8 cellular contexts compared by ENCODE assay signal in the genomic region with DNA sequence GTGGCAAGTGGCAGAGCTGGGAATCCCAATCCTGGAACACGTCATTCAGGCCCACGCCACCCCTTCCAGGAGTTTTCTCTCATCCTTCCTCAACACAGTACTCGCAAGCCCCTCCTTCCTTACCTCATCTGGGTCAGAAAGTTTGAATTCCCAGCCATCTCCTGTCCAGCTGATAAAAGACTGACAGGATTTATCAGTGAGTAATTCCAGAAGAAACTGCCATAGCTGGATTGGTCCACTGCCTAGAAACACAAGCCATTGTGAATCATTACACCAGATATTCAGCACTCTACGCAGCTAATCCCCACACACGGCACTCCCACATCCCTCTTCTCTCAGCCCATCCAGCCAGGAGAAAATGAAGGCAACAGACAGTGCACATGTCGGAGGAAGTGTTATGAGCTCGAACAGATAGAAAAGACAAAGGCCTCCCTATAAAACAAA.
DNase-seq lines count a peak whose midpoint lies in the region; ATAC-seq and TF ChIP-seq lines count a peak whose summit lies in the region.

No MANE protein-coding gene starts in this region.

- no peak overlapping the region for H3K4me2 ChIP-seq in DND-41 (ENCODE audit: insufficient read depth, low read length)

- peaks cover 34% of the 10 kb centered on the region for H3K79me2 ChIP-seq in DND-41 (ENCODE audit: insufficient read depth, low read length)

- no peak for TF ChIP-seq EP300 in sigmoid colon (IDR thresholded peaks at IDR 0.05)

- POLR2A ChIA-PET in activated CD8-positive, alpha-beta T cell treated with anti-CD3 and anti-CD28 coated beads, Interleukin-2, amount 10 ng/mL, durations not matched to agents 7 days and 5 days (lab: Charles Lee) = interaction anchor here (1.0 to 1.1 kb wide), 3 partner anchors 15 to 173 kb away, joined by 3 to 5 read pairs (median 3); no protein-coding TSS in a partner anchor

- CTCF ChIA-PET in activated CD8-positive, alpha-beta T cell treated with anti-CD3 and anti-CD28 coated beads, Interleukin-2, amount 10 ng/mL, durations not matched to agents 7 days and 5 days (lab: Charles Lee) = interaction anchor here (0.9 to 4.0 kb wide), 6 partner anchors 139 to 173 kb away, joined by 3 to 38 read pairs (median 6); no protein-coding TSS in a partner anchor

- DNase-seq in DND-41 = no peak
- DNase-seq in activated CD8-positive, alpha-beta T cell treated with anti-CD3 and anti-CD28 coated beads, Interleukin-2, amount 10 ng/mL, durations not matched to agents 7 days and 5 days = no peak
- DNase-seq in left ventricle myocardium inferior = no peak
- no peak for DNase-seq in sigmoid colon
- DNase-seq in hypothalamus (lab: John Stamatoyannopoulos, UW) = no peak
- DNase-seq in NCI-H526 (lab: John Stamatoyannopoulos, UW) = no peak
- DNase-seq in NCI-H2171 (lab: John Stamatoyannopoulos, UW) = no peak

- H3K36me3 Mint-ChIP-seq in activated CD8-positive, alpha-beta T cell treated with anti-CD3 and anti-CD28 coated beads, Interleukin-2, amount 10 ng/mL, durations not matched to agents 7 days and 5 days (ENCODE audit: low read depth) = peaks cover 97% of the 10 kb centered on the region

- H3K9ac ChIP-seq in DND-41 (ENCODE audit: low read depth, low read length) = no peak overlapping the region

- no peak overlapping the region for H3K4me3 Mint-ChIP-seq in activated CD8-positive, alpha-beta T cell treated with anti-CD3 and anti-CD28 coated beads, Interleukin-2, amount 10 ng/mL, durations not matched to agents 7 days and 5 days

- no peak for ATAC-seq in DND-41 (ENCODE audit: insufficient read depth, low read depth)
- ATAC-seq in activated CD8-positive, alpha-beta T cell treated with anti-CD3 and anti-CD28 coated beads, Interleukin-2, amount 10 ng/mL, durations not matched to agents 7 days and 5 days = no peak
- no peak for ATAC-seq in HG03460 (IDR thresholded peaks at IDR 0.05; ENCODE audit: unreplicated experiment)

- H3K4me1 Mint-ChIP-seq in activated CD8-positive, alpha-beta T cell treated with anti-CD3 and anti-CD28 coated beads, Interleukin-2, amount 10 ng/mL, durations not matched to agents 7 days and 5 days (ENCODE audit: low read depth) = peaks cover 87% of the 10 kb centered on the region

- H3K36me3 ChIP-seq in DND-41 (ENCODE audit: insufficient read depth, low read length) = peaks cover 97% of the 10 kb centered on the region
- H3K36me3 ChIP-seq in left ventricle myocardium inferior = peaks cover 45% of the 10 kb centered on the region
- peaks cover 4 to 32% (median 10%) of the 10 kb centered on the region in 4 donors for H3K36me3 ChIP-seq in sigmoid colon

- H3K4me1 ChIP-seq in DND-41 (ENCODE audit: insufficient read depth, low read length) (no peaks in the 10 kb centered on the region), left ventricle myocardium inferior (peaks cover 80% of the 10 kb centered on the region), sigmoid colon (peaks cover 0 to 41% (median 32%) of the 10 kb centered on the region in 4 donors)

- no peaks in the 10 kb centered on the region for H3K9me3 Mint-ChIP-seq in activated CD8-positive, alpha-beta T cell treated with anti-CD3 and anti-CD28 coated beads, Interleukin-2, amount 10 ng/mL, durations not matched to agents 7 days and 5 days (ENCODE audit: insufficient read depth)

- intact Hi-C loops in left ventricle myocardium inferior (cut with micrococcal nuclease) = no loop called here
- intact Hi-C loops in sigmoid colon (cut with DNase I) = no loop called here

- no peak for TF ChIP-seq POLR2A in sigmoid colon (IDR thresholded peaks at IDR 0.05)

- WGBS in sigmoid colon, 2 donors = 80 to 89% methylated on average over 7 of the region's 7 CpGs

- peaks cover 15% of the 10 kb centered on the region; the same call in 1 of the 2 replicates for H4K20me1 ChIP-seq in DND-41 (ENCODE audit: insufficient read depth, low read length)

- peak overlapping the region; percentile 91 for H3K27ac Mint-ChIP-seq in activated CD8-positive, alpha-beta T cell treated with anti-CD3 and anti-CD28 coated beads, Interleukin-2, amount 10 ng/mL, durations not matched to agents 7 days and 5 days

- H3K9me3 ChIP-seq in DND-41 (ENCODE audit: insufficient read depth, low read length, severe bottlenecking) (no peaks in the 10 kb centered on the region), left ventricle myocardium inferior (replicated peaks) (no peaks in the 10 kb centered on the region), sigmoid colon (no peaks in the 10 kb centered on the region)

- H3K27ac ChIP-seq in DND-41 (ENCODE audit: low read length) (peak overlapping the region; percentile 41), left ventricle myocardium inferior (replicated peaks) (peak overlapping the region; percentile 80), sigmoid colon (peak overlapping the region; percentile 40 to 62 (median 58))

- H2AFZ ChIP-seq in DND-41 (ENCODE audit: low read depth, low read length) = no peak overlapping the region

- H3K27me3 ChIP-seq in DND-41 (ENCODE audit: insufficient read depth, low read length, poor library complexity) (no peaks in the 10 kb centered on the region), left ventricle myocardium inferior (ENCODE audit: low read depth) (no peaks in the 10 kb centered on the region), sigmoid colon (no peaks in the 10 kb centered on the region)

- H3K4me3 ChIP-seq in DND-41 (ENCODE audit: low read depth in 1 of 2, low read length in 2 of 2) = no peak overlapping the region
- no peak overlapping the region for H3K4me3 ChIP-seq in left ventricle myocardium inferior
- no peak overlapping the region for H3K4me3 ChIP-seq in sigmoid colon

- no peaks in the 10 kb centered on the region for H3K27me3 Mint-ChIP-seq in activated CD8-positive, alpha-beta T cell treated with anti-CD3 and anti-CD28 coated beads, Interleukin-2, amount 10 ng/mL, durations not matched to agents 7 days and 5 days (ENCODE audit: low read depth)

- TF ChIP-seq CTCF in DND-41 (IDR thresholded peaks at IDR 0.05; ENCODE audit: borderline replicate concordance, extremely low read depth, low read length, poor library complexity, severe bottlenecking) (no peak), left ventricle myocardium inferior (IDR thresholded peaks at IDR 0.05; ENCODE audit: borderline replicate concordance) (no peak), sigmoid colon (IDR thresholded peaks at IDR 0.05) (no peak)
